14 cellular contexts compared by ENCODE assay signal in genomic region chr15:98860647-98861041, GRCh38.
A peak's percentile ranks its signal among the peaks of the same experiment; 100 is the strongest.
DNase-seq lines count a peak whose midpoint lies in the region; ATAC-seq, FAIRE-seq and TF ChIP-seq lines count a peak whose summit lies in the region.
"Had no signal": no experiment of that assay in that cellular context is flagged by ENCODE, and none has a peak within 500 bp of the region (broad histone marks: within the 10 kb centered on the region; RNA-seq: fewer than 3 reads in every experiment).

No MANE protein-coding gene starts in this region.

- H3K27me3 Mint-ChIP-seq in activated T-helper 2 cell treated with anti-CD3 and anti-CD28 coated beads, Interferon-gamma antibody, Interleukin-2, Interleukin-4, amounts not matched to agents 10 μg/mL and 5 μg/mL and 100 μg/mL, durations not matched to agents 14 hours and 24 hours and 36 hours (ENCODE audit: low read depth), result no peaks in the 10 kb centered on the region
- no peaks in the 10 kb centered on the region for H3K27me3 Mint-ChIP-seq in naive thymus-derived CD4-positive, alpha-beta T cell

- H3K9me3 ChIP-seq in A549 (no peaks in the 10 kb centered on the region), DND-41 (ENCODE audit: insufficient read depth, low read length, severe bottlenecking) (no peaks in the 10 kb centered on the region)
- no peaks in the 10 kb centered on the region for H3K9me3 ChIP-seq in naive thymus-derived CD4-positive, alpha-beta T cell (ENCODE audit: control insufficient read depth in 2 of 3, low read length in 3 of 3)
- H3K9me3 ChIP-seq: psoas muscle had no signal

- FAIRE-seq in A549 (lab: Jason Lieb, UNC), result no peak
- FAIRE-seq: frontal cortex had no signal

- H3K4me3 ChIP-seq in A549, result no peak overlapping the region
- H3K4me3 ChIP-seq in DND-41 (ENCODE audit: low read depth in 1 of 2, low read length in 2 of 2), result peak overlapping the region in 1 of 2 experiments; percentile 21; a peak in 1 of 4 replicates
- H3K4me3 ChIP-seq in naive thymus-derived CD4-positive, alpha-beta T cell (ENCODE audit: low read length), result no peak overlapping the region
- H3K4me3 ChIP-seq: psoas muscle had no signal

- no peak for TF ChIP-seq RAD21 in A549 (conservative IDR thresholded peaks at IDR 0.05 in 1 of 2, IDR thresholded peaks at IDR 0.05 in 1 of 2)

- no peak for TF ChIP-seq EP300 in A549 (IDR thresholded peaks at IDR 0.05)

- H3K36me3 ChIP-seq in DND-41 (ENCODE audit: insufficient read depth, low read length), result no peaks in the 10 kb centered on the region
- H3K36me3 ChIP-seq in naive thymus-derived CD4-positive, alpha-beta T cell (ENCODE audit: control insufficient read depth in 2 of 3, insufficient read depth in 3 of 3, low read length in 3 of 3), result no peaks in the 10 kb centered on the region

- intact Hi-C loops in activated T-helper 2 cell treated with anti-CD3 and anti-CD28 coated beads, Interferon-gamma antibody, Interleukin-2, Interleukin-4, amounts not matched to agents 10 μg/mL and 5 μg/mL and 100 μg/mL, durations not matched to agents 14 hours and 24 hours and 36 hours (cut with micrococcal nuclease), result no loop called here
- intact Hi-C loops in naive thymus-derived CD4-positive, alpha-beta T cell (cut with micrococcal nuclease), result no loop called here

- POLR2A ChIA-PET in A549 (lab: Yijun Ruan, JAX), result interaction anchor here (1.0 to 6.8 kb wide), 2 partner anchors 13 to 16 kb away, joined by 3 to 61 read pairs; no protein-coding TSS in a partner anchor
- POLR2A ChIA-PET in naive thymus-derived CD4-positive, alpha-beta T cell (lab: Charles Lee), result no interaction called here

- H3K4me1 Mint-ChIP-seq in activated T-helper 2 cell treated with anti-CD3 and anti-CD28 coated beads, Interferon-gamma antibody, Interleukin-2, Interleukin-4, amounts not matched to agents 10 μg/mL and 5 μg/mL and 100 μg/mL, durations not matched to agents 14 hours and 24 hours and 36 hours (ENCODE audit: low read depth), result peaks cover 21% of the 10 kb centered on the region
- peaks cover 30 to 82% (median 76%) of the 10 kb centered on the region in 7 donors for H3K4me1 Mint-ChIP-seq in naive thymus-derived CD4-positive, alpha-beta T cell

- peak overlapping the region; percentile 11 for H3K27ac Mint-ChIP-seq in activated T-helper 2 cell treated with anti-CD3 and anti-CD28 coated beads, Interferon-gamma antibody, Interleukin-2, Interleukin-4, amounts not matched to agents 10 μg/mL and 5 μg/mL and 100 μg/mL, durations not matched to agents 14 hours and 24 hours and 36 hours
- peak overlapping the region; percentile 13 to 90 (median 69) for H3K27ac Mint-ChIP-seq in naive thymus-derived CD4-positive, alpha-beta T cell

- 0% methylated on average over 1 of the region's 1 CpG for WGBS in A549 (ENCODE audit: missing lambda C conversion rate)

- no peaks in the 10 kb centered on the region; the same call in 1 of the 2 replicates for H4K20me1 ChIP-seq in DND-41 (ENCODE audit: insufficient read depth, low read length)

- H3K27ac ChIP-seq in A549 (peak overlapping the region; percentile 95 to 97), DND-41 (ENCODE audit: low read length) (peak overlapping the region; percentile 75)
- peak overlapping the region; percentile 33 for H3K27ac ChIP-seq in naive thymus-derived CD4-positive, alpha-beta T cell (ENCODE audit: low read depth, low read length)
- H3K27ac ChIP-seq: psoas muscle had no signal

- peaks cover 64% of the 10 kb centered on the region for H3K79me2 ChIP-seq in DND-41 (ENCODE audit: insufficient read depth, low read length)

- peak overlapping the region; percentile 99 for H3K4me2 ChIP-seq in A549
- peak overlapping the region; percentile 45 for H3K4me2 ChIP-seq in DND-41 (ENCODE audit: insufficient read depth, low read length)

- H3K36me3 Mint-ChIP-seq in activated T-helper 2 cell treated with anti-CD3 and anti-CD28 coated beads, Interferon-gamma antibody, Interleukin-2, Interleukin-4, amounts not matched to agents 10 μg/mL and 5 μg/mL and 100 μg/mL, durations not matched to agents 14 hours and 24 hours and 36 hours (ENCODE audit: low read depth), result no peaks in the 10 kb centered on the region
- no peaks in the 10 kb centered on the region for H3K36me3 Mint-ChIP-seq in naive thymus-derived CD4-positive, alpha-beta T cell
- H3K36me3 Mint-ChIP-seq: CD14-positive monocyte had no signal

- no peak for TF ChIP-seq POLR2A in A549 (IDR thresholded peaks at IDR 0.05; ENCODE audit: low read length)

- no peaks in the 10 kb centered on the region for H3K27me3 ChIP-seq in DND-41 (ENCODE audit: insufficient read depth, low read length, poor library complexity)
- no peaks in the 10 kb centered on the region for H3K27me3 ChIP-seq in naive thymus-derived CD4-positive, alpha-beta T cell (ENCODE audit: control insufficient read depth in 2 of 2, insufficient read depth in 2 of 2, low read length in 2 of 2)

- ATAC-seq in A549 (no peak), DND-41 (ENCODE audit: insufficient read depth, low read depth) (peak; percentile 52), HG02840 (IDR thresholded peaks at IDR 0.05; ENCODE audit: low FRiP score, unreplicated experiment) (no peak)
- no peak for ATAC-seq in naive thymus-derived CD4-positive, alpha-beta T cell
- ATAC-seq: psoas muscle had no signal

- CTCF ChIA-PET in A549 (lab: Yijun Ruan, JAX), result interaction anchor here (0.6 to 11.2 kb wide), 7 partner anchors 9 to 215 kb away, joined by 3 to 97 read pairs (median 9); no protein-coding TSS in a partner anchor
- CTCF ChIA-PET in naive thymus-derived CD4-positive, alpha-beta T cell (lab: Charles Lee), result no interaction called here

- H2AFZ ChIP-seq in DND-41 (ENCODE audit: low read depth, low read length), result peak overlapping the region; percentile 56

- H3K4me1 ChIP-seq in A549 (peaks cover 96% of the 10 kb centered on the region), DND-41 (ENCODE audit: insufficient read depth, low read length) (peaks cover 70% of the 10 kb centered on the region)
- peaks cover 3 to 33% of the 10 kb centered on the region in 2 donors for H3K4me1 ChIP-seq in naive thymus-derived CD4-positive, alpha-beta T cell (ENCODE audit: control insufficient read depth in 2 of 2, insufficient read depth in 2 of 2, low read length in 2 of 2)

- no peaks in the 10 kb centered on the region for H3K9me3 Mint-ChIP-seq in activated T-helper 2 cell treated with anti-CD3 and anti-CD28 coated beads, Interferon-gamma antibody, Interleukin-2, Interleukin-4, amounts not matched to agents 10 μg/mL and 5 μg/mL and 100 μg/mL, durations not matched to agents 14 hours and 24 hours and 36 hours
- H3K9me3 Mint-ChIP-seq in naive thymus-derived CD4-positive, alpha-beta T cell, result no peaks in the 10 kb centered on the region

- TF ChIP-seq CTCF in A549 (IDR thresholded peaks at IDR 0.05), result no peak
- no peak for TF ChIP-seq CTCF in DND-41 (IDR thresholded peaks at IDR 0.05; ENCODE audit: borderline replicate concordance, extremely low read depth, low read length, poor library complexity, severe bottlenecking)

- no peak overlapping the region for H3K4me3 Mint-ChIP-seq in activated T-helper 2 cell treated with anti-CD3 and anti-CD28 coated beads, Interferon-gamma antibody, Interleukin-2, Interleukin-4, amounts not matched to agents 10 μg/mL and 5 μg/mL and 100 μg/mL, durations not matched to agents 14 hours and 24 hours and 36 hours (ENCODE audit: low read depth)
- peak overlapping the region in 9 of 10 donors; percentile 18 to 72 (median 46) for H3K4me3 Mint-ChIP-seq in naive thymus-derived CD4-positive, alpha-beta T cell
- H3K4me3 Mint-ChIP-seq: CD14-positive monocyte had no signal

- no peak for DNase-seq in A549 (ENCODE audit: low read depth in 1 of 2, low spot score in 1 of 2)
- DNase-seq in DND-41, result no peak
- no peak for DNase-seq in activated T-helper 2 cell treated with anti-CD3 and anti-CD28 coated beads, Interferon-gamma antibody, Interleukin-2, Interleukin-4, amounts not matched to agents 10 μg/mL and 5 μg/mL and 100 μg/mL, durations not matched to agents 14 hours and 24 hours and 36 hours (ENCODE audit: low spot score)
- peak in 3 of 9 donors; percentile 13 to 38 (median 23) for DNase-seq in naive thymus-derived CD4-positive, alpha-beta T cell
- no peak for DNase-seq in SKM-1 (lab: John Stamatoyannopoulos, UW; ENCODE audit: unreplicated experiment)
- DNase-seq in cerebellum (ENCODE audit: low spot score), result no peak
- no peak for DNase-seq in activated CD8-positive, alpha-beta memory T cell treated with anti-CD3 and anti-CD28 coated beads for 24 hours
- DNase-seq: amniotic stem cell; effector CD4-positive, alpha-beta T cell; NCI-H1436; psoas muscle had no signal

- peak overlapping the region; percentile 32 for H3K9ac ChIP-seq in DND-41 (ENCODE audit: low read depth, low read length)

TF ChIP-seq in A549, 52 proteins besides CTCF, POLR2A, EP300 and RAD21:
- TF ChIP-seq MAFK (IDR thresholded peaks at IDR 0.05; ENCODE audit: partially characterized antibody) (peak; percentile 0), HEYL (CRISPR knock-in tag; IDR thresholded peaks at IDR 0.05) (no peak)

Comparison
In these comparisons a context has a peak if more than half of its experiments do, and no peak if none do; other contexts are left out.
1. H3K27ac ChIP-seq: peak in every context shown above with its lines; median percentile 96 in A549; 75 in DND-41; 33 in naive thymus-derived CD4-positive, alpha-beta T cell.